Comparison of ENCODE assay signal across 8 cellular contexts in genomic region chr11:15649371-15650104, GRCh38.
A peak's percentile ranks its signal among the peaks of the same experiment; 100 is the strongest.
DNase-seq lines count a peak whose midpoint lies in the region; ATAC-seq and TF ChIP-seq lines count a peak whose summit lies in the region.

No MANE protein-coding gene starts in this region.

- intact Hi-C loops in body of pancreas (cut with DNase I): loop anchor here (10.0 kb wide), 1 partner anchor 965 kb away; no protein-coding TSS in a partner anchor
- intact Hi-C loops in prostate gland (cut with DNase I): loop anchor here (2.0 to 10.0 kb wide), 3 partner anchors 322 to 957 kb away; no protein-coding TSS in a partner anchor

- ATAC-seq in GM19023 (IDR thresholded peaks at IDR 0.05; ENCODE audit: unreplicated experiment): peak; percentile 13
- ATAC-seq in HG02943 (IDR thresholded peaks at IDR 0.05; ENCODE audit: low read depth, unreplicated experiment): peak; percentile 8
- no peak for ATAC-seq in body of pancreas
- ATAC-seq in GM21529 (IDR thresholded peaks at IDR 0.05; ENCODE audit: unreplicated experiment): no peak

- H3K4me3 ChIP-seq in body of pancreas (no peak overlapping the region), prostate gland (no peak overlapping the region)

- TF ChIP-seq POLR2A in body of pancreas (IDR thresholded peaks at IDR 0.05): no peak
- TF ChIP-seq POLR2A in prostate gland (IDR thresholded peaks at IDR 0.05): no peak

- WGBS in body of pancreas, 2 donors: 49 to 84% methylated on average over 6 to 13 of the region's 14 CpGs
- WGBS in prostate gland: 93% methylated on average over 8 of the region's 14 CpGs

- DNase-seq in body of pancreas (no peak), prostate gland (ENCODE audit: low spot score) (no peak), DMS153 treated with DMSO at 0.1 percent for 48 hours (lab: John Stamatoyannopoulos, UW; ENCODE audit: unreplicated experiment) (no peak), glomerular visceral epithelial cell (ENCODE audit: extremely low spot score) (no peak)
- no peak for DNase-seq in activated CD8-positive, alpha-beta memory T cell treated with anti-CD3 and anti-CD28 coated beads, Interleukin-2, amount 50 U/mL, for 4 hours

- H3K36me3 ChIP-seq in body of pancreas (replicated peaks in 1 of 2; ENCODE audit: insufficient read depth in 1 of 2, low read depth in 2 of 2): no peaks in the 10 kb centered on the region
- H3K36me3 ChIP-seq in prostate gland: no peaks in the 10 kb centered on the region

- TF ChIP-seq CTCF in body of pancreas (IDR thresholded peaks at IDR 0.05) (no peak), prostate gland (IDR thresholded peaks at IDR 0.05) (no peak)

- H3K9me3 ChIP-seq in body of pancreas (no peaks in the 10 kb centered on the region), prostate gland (no peaks in the 10 kb centered on the region)

- H3K4me1 ChIP-seq in body of pancreas (peaks cover 13% of the 10 kb centered on the region), prostate gland (replicated peaks) (no peaks in the 10 kb centered on the region)

- H3K27me3 ChIP-seq in body of pancreas (no peaks in the 10 kb centered on the region), prostate gland (replicated peaks; ENCODE audit: insufficient read depth) (no peaks in the 10 kb centered on the region)

- peak overlapping the region in 3 of 4 donors; percentile 89 to 92 (median 90) for H3K27ac ChIP-seq in body of pancreas
- H3K27ac ChIP-seq in prostate gland: peak overlapping the region; percentile 40 to 79

Comparison
In these comparisons a context has a peak if more than half of its experiments do, and no peak if none do; other contexts are left out.
1. ATAC-seq: peak in GM19023 (single experiment) and HG02943 (single experiment); none in body of pancreas (single experiment) and GM21529 (single experiment).